In the genomic region with DNA sequence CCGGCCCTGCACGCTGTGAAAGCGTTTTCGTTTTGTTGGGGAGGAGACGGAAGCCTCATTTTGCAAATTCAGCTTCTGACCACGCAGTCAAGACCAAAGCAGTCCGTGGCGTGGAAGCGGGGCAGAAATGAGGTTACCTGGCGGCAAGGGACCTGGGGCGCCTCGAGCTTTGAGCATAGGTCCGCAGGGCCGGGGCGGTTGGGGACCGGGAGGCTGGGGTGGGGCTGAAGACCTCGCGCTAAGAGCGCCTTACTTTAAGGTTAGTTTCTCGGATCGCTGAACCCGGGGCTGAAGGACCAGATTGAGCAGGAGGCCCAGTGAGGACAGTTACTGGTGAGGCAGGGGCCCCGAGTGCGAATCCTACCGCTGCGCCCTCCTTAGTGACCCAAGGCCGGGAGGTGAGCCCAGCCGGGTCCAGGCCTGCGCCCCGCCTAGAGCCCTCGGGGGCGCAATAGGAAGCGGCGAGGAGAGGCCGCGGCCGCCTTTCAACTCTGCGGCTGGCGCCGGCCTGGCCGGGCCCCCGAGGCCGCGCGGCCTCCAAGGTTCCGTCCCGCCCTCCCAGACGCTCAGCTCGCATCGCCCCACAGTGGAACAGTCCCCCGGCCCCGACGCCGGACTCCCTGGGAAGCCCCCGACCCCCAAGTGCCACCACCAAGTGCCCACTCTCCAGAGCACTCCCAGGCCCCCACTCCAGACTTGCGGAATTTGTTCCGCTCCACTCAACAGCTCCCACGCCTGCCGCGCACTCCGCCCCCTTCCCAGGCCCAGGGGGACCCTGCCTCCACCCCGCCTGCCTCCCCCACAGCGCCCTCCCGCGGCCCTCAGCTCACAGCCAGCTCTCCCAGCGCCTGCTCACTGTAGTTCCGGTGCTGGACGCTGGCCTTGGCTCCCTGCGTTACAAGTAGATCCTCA, we compare ENCODE assay signal across 10 cellular contexts. TPM values are rescaled to one million over a fixed set of nuclear protein-coding genes. Genes with fewer than 3 reads are reported as not detected.
DNase-seq lines count a peak whose midpoint lies in the region; ATAC-seq and TF ChIP-seq lines count a peak whose summit lies in the region.
"Had no signal": no experiment of that assay in that cellular context is flagged by ENCODE, and none has a peak within 500 bp of the region (broad histone marks: within the 10 kb centered on the region; RNA-seq: fewer than 3 reads in every experiment).

No MANE protein-coding gene starts in this region.

- H3K4me1 ChIP-seq in hepatocyte (ENCODE audit: insufficient read depth) = peaks cover 19% of the 10 kb centered on the region

- DNase-seq in DMS53 (lab: John Stamatoyannopoulos, UW) (peak; percentile 26), DMS53 treated with DMSO at 0.1 percent for 48 hours (lab: John Stamatoyannopoulos, UW; ENCODE audit: unreplicated experiment) (no peak), SK-N-DZ (ENCODE audit: low spot score) (peak; percentile 36), hepatocyte (ENCODE audit: low spot score) (peak; percentile 77), sciatic nerve (ENCODE audit: low spot score) (peak; percentile 55), NCI-H2107 (lab: John Stamatoyannopoulos, UW) (no peak)
- DNase-seq: activated naive CD4-positive, alpha-beta T cell treated with anti-CD3 and anti-CD28 coated beads, Interleukin-2, amount 50 U/mL, for 16 hours had no signal

- intact Hi-C loops in sciatic nerve (cut with DNase I) = no loop called here

- 8% methylated on average over 39 of the region's 69 CpGs for WGBS in hepatocyte (ENCODE audit: low lambda C conversion rate, missing lambda C conversion rate)

- TF ChIP-seq CTCF in hepatocyte (IDR thresholded peaks at IDR 0.05; ENCODE audit: poor library complexity) = peak; percentile 49

- H3K9me2 ChIP-seq in hepatocyte (replicated peaks; ENCODE audit: insufficient read depth) = no peaks in the 10 kb centered on the region

- H3K27ac ChIP-seq in hepatocyte = peak overlapping the region; percentile 89

- peak overlapping the region; percentile 39 for H2AFZ ChIP-seq in hepatocyte

- H4K20me1 ChIP-seq in hepatocyte (ENCODE audit: insufficient read depth, poor library complexity, severe bottlenecking) = peaks cover 5% of the 10 kb centered on the region

- H3K4me3 ChIP-seq in hepatocyte = no peak overlapping the region

- peaks cover 95% of the 10 kb centered on the region for H3K27me3 ChIP-seq in hepatocyte

- ATAC-seq in sciatic nerve = no peak
- no peak for ATAC-seq in GM21737 (IDR thresholded peaks at IDR 0.05; ENCODE audit: unreplicated experiment)
- no peak for ATAC-seq in GM21786 (IDR thresholded peaks at IDR 0.05; ENCODE audit: unreplicated experiment)

- H3K36me3 ChIP-seq in hepatocyte (replicated peaks; ENCODE audit: insufficient read depth, low read depth) = no peaks in the 10 kb centered on the region

- H3K9me3 ChIP-seq in hepatocyte (ENCODE audit: low read depth) = no peaks in the 10 kb centered on the region

- H3K79me2 ChIP-seq in hepatocyte = peaks cover 15% of the 10 kb centered on the region

- H3K4me2 ChIP-seq in hepatocyte = peak overlapping the region; percentile 87

RNA-seq across cellular contexts. Expression of a gene that starts 7.6 kb away (rescaled TPM):
- 0.54 and 3.1 TPM in 2 replicates for polyA plus RNA-seq in SK-N-DZ (2014; cell fraction: cytosol; rRNA removed)
- polyA plus RNA-seq in SK-N-DZ (2014; cell fraction: nucleus; rRNA removed) = 0.54 and 2.1 TPM in 2 replicates
- total RNA-seq in hepatocyte (25.4 and 25.7 TPM in 2 replicates), sciatic nerve (7.5 TPM)
- 22.9 and 30.4 TPM in 2 replicates for polyA plus RNA-seq in hepatocyte
- total RNA-seq: T-helper 1 cell treated with Interleukin-12 subunit alpha and Interleukin-12 subunit beta and Interleukin-4 antibody, amounts not matched to agents 30 ng/mL and 1 ng/mL, for 36 hours had no signal

Comparison
In these comparisons a context has a peak if more than half of its experiments do, and no peak if none do; other contexts are left out.
1. DNase-seq: peak in DMS53 (single experiment), SK-N-DZ (single experiment), hepatocyte (single experiment) and sciatic nerve (single experiment); none in DMS53 treated with DMSO at 0.1 percent for 48 hours (single experiment) and NCI-H2107 (single experiment).